Comparison of ENCODE assay signal across 14 cellular contexts in the genomic region with DNA sequence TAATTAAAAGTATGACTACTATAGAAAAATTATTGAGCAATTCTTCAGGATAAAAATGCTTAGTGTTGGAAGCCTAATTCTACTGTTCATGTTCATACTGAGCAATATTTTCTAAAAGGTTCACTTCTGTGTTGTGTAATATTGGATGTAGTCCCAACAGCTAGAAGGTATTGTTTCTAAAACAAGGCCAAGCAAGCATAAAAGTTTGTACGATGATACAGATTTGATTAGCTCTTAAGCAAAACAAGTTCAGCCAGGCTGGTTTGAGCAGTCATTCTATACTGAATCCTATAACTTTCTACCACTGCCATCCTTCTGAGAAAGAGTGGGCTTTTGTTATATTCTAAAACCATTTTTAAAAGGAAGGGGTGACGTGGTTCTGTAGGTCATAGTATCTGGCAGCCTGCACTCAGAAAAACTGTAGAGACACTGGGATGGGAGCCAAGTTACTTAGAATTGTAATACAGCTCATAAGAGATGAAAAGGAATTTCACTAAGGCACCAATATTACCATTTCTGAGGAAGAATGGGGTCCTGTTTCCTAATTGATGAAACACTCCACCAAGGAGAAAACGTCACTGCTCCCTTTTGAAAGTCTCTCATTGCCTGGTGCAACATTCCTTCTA.
A peak's percentile ranks its signal among the peaks of the same experiment; 100 is the strongest.
DNase-seq lines count a peak whose midpoint lies in the region; ATAC-seq, FAIRE-seq and TF ChIP-seq lines count a peak whose summit lies in the region.
"Had no signal": no experiment of that assay in that cellular context is flagged by ENCODE, and none has a peak within 500 bp of the region (broad histone marks: within the 10 kb centered on the region; RNA-seq: fewer than 3 reads in every experiment).

No MANE protein-coding gene starts in this region.

- no peaks in the 10 kb centered on the region for H3K27me3 Mint-ChIP-seq in activated naive CD8-positive, alpha-beta T cell treated with anti-CD3 and anti-CD28 coated beads, Interleukin-2, amount 50 U/mL, for 24 hours
- H3K27me3 Mint-ChIP-seq: B cell had no signal

- H3K4me1 Mint-ChIP-seq in activated naive CD8-positive, alpha-beta T cell treated with anti-CD3 and anti-CD28 coated beads, Interleukin-2, amount 50 U/mL, for 24 hours, result no peaks in the 10 kb centered on the region
- H3K4me1 Mint-ChIP-seq: B cell had no signal

- intact Hi-C loops in sciatic nerve (cut with DNase I), result no loop called here

- FAIRE-seq in bronchial epithelial cell (lab: Jason Lieb, UNC), result no peak

- ATAC-seq in sciatic nerve, result peak; percentile 65
- ATAC-seq in GM21390 (IDR thresholded peaks at IDR 0.05; ENCODE audit: unreplicated experiment), result no peak
- no peak for ATAC-seq in activated naive CD8-positive, alpha-beta T cell treated with anti-CD3 and anti-CD28 coated beads, Interleukin-2, amount 50 U/mL, for 24 hours

- no peaks in the 10 kb centered on the region for H3K36me3 Mint-ChIP-seq in activated naive CD8-positive, alpha-beta T cell treated with anti-CD3 and anti-CD28 coated beads, Interleukin-2, amount 50 U/mL, for 24 hours (ENCODE audit: low read depth)

- H3K27ac Mint-ChIP-seq in activated naive CD8-positive, alpha-beta T cell treated with anti-CD3 and anti-CD28 coated beads, Interleukin-2, amount 50 U/mL, for 24 hours, result no peak overlapping the region
- H3K27ac Mint-ChIP-seq: B cell; T-helper 2 cell treated with Interferon-gamma antibody and Interleukin-4, amounts not matched to agents 5 μg/mL and 100 μg/mL, for 36 hours had no signal

- H3K36me3 ChIP-seq in bronchial epithelial cell (ENCODE audit: control insufficient read depth, insufficient read depth, low read length), result no peaks in the 10 kb centered on the region
- H3K36me3 ChIP-seq: stomach had no signal

- no peak overlapping the region for H3K4me3 ChIP-seq in bronchial epithelial cell (ENCODE audit: low read depth, low read length)
- H3K4me3 ChIP-seq: stomach had no signal

- H3K9me3 Mint-ChIP-seq in activated naive CD8-positive, alpha-beta T cell treated with anti-CD3 and anti-CD28 coated beads, Interleukin-2, amount 50 U/mL, for 24 hours, result no peaks in the 10 kb centered on the region
- H3K9me3 Mint-ChIP-seq: T-helper 2 cell treated with Interferon-gamma antibody and Interleukin-4, amounts not matched to agents 5 μg/mL and 100 μg/mL, for 36 hours had no signal

- H3K4me3 Mint-ChIP-seq in activated naive CD8-positive, alpha-beta T cell treated with anti-CD3 and anti-CD28 coated beads, Interleukin-2, amount 50 U/mL, for 24 hours, result no peak overlapping the region
- H3K4me3 Mint-ChIP-seq: B cell; T-helper 2 cell treated with Interferon-gamma antibody and Interleukin-4, amounts not matched to agents 5 μg/mL and 100 μg/mL, for 36 hours had no signal

- DNase-seq in RPMI7951 (ENCODE audit: low read depth), result peak; percentile 11
- peak; percentile 84 for DNase-seq in bronchial epithelial cell (ENCODE audit: low read depth)
- DNase-seq in globus pallidus (ENCODE audit: low spot score), result peak; percentile 29
- no peak for DNase-seq in sciatic nerve (ENCODE audit: low spot score)
- no peak for DNase-seq in NCI-H187 treated with DMSO at 0.1 percent for 48 hours (lab: John Stamatoyannopoulos, UW)
- no peak for DNase-seq in activated naive CD8-positive, alpha-beta T cell treated with anti-CD3 and anti-CD28 coated beads, Interleukin-2, amount 50 U/mL, for 24 hours
- DNase-seq: activated effector memory CD4-positive, alpha-beta T cell treated with anti-CD3 and anti-CD28 coated beads, Interleukin-2, amount 50 U/mL, for 16 hours; effector CD8-positive, alpha-beta T cell; IMR-90; Right ventricle myocardium superior; stomach had no signal

- no peak for TF ChIP-seq CTCF in bronchial epithelial cell (IDR thresholded peaks at IDR 0.05; ENCODE audit: insufficient read depth, low read length, severe bottlenecking)

- no peaks in the 10 kb centered on the region for H3K27me3 ChIP-seq in bronchial epithelial cell (ENCODE audit: control insufficient read depth, insufficient read depth, low read length)
- H3K27me3 ChIP-seq: stomach had no signal

Comparison
In these comparisons a context has a peak if more than half of its experiments do, and no peak if none do; other contexts are left out.
1. DNase-seq: peak in RPMI7951 (single experiment), bronchial epithelial cell (single experiment) and globus pallidus (single experiment); none in sciatic nerve (single experiment), NCI-H187 treated with DMSO at 0.1 percent for 48 hours (single experiment) and activated naive CD8-positive, alpha-beta T cell treated with anti-CD3 and anti-CD28 coated beads, Interleukin-2, amount 50 U/mL, for 24 hours (single experiment).